ENCODE assay signal across 8 cellular contexts in the genomic region with DNA sequence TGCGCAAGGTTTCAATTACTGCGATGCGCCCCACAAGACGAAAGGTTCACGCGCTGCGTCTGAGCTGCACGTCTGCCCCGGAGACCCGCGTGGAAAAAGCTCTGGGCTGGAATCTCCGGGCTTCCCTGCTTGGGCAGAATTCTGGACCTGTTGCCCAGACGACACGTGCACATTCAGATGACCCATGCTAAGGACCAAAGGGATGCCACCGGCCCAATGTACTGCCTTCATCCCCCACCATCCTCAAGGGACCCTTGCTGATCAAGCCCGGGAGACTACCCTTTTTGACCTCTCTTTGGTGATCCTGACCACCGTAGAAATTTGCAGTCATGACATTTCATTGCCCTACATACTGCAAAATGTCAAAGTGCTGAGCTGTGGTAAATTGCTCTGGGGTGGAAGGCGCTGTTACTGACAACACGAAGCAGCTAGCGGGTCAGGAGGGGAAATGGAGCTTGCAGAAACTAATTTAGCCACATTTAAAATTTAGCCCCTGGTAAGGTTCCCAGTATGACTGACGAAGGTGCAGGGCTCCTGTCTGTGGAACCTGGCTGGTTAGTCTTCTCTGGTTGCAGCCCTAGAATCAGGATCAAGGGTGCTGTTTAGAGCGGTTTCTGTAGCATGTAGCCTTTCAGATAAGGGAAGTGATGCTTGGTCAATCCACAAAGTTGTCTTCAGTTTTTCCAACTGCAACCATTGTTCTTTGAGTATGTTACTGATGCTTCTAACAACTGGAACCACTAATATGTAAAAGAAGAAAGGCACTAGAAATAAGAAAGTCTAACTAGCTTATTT.
DNase-seq lines count a peak whose midpoint lies in the region; ATAC-seq and TF ChIP-seq lines count a peak whose summit lies in the region.

No MANE protein-coding gene starts in this region.

- peak overlapping the region; percentile 70 for H3K4me3 ChIP-seq in left ventricle myocardium inferior
- H3K4me3 ChIP-seq in skeletal muscle tissue (ENCODE audit: low read length in 3 of 3): peak overlapping the region; percentile 73 to 79 (median 79)

- H3K4me1 Mint-ChIP-seq in T-helper 17 cell: peaks cover 20% of the 10 kb centered on the region

- ATAC-seq in GM19023 (IDR thresholded peaks at IDR 0.05; ENCODE audit: unreplicated experiment) (peak; percentile 15), T-helper 17 cell (peak; percentile 30), GM21447 (IDR thresholded peaks at IDR 0.05; ENCODE audit: unreplicated experiment) (no peak), HG03045 (IDR thresholded peaks at IDR 0.05; ENCODE audit: unreplicated experiment) (no peak), GM21367 (IDR thresholded peaks at IDR 0.05; ENCODE audit: unreplicated experiment) (no peak)

- H3K9ac ChIP-seq in skeletal muscle tissue (ENCODE audit: low read depth in 1 of 3, low read length in 3 of 3): peak overlapping the region; percentile 69 to 79 (median 78)

- H3K4me1 ChIP-seq in left ventricle myocardium inferior: peaks cover 26% of the 10 kb centered on the region
- peaks cover 12 to 18% (median 17%) of the 10 kb centered on the region in 3 donors for H3K4me1 ChIP-seq in skeletal muscle tissue (ENCODE audit: control insufficient read depth in 3 of 3, insufficient read depth in 3 of 3, low read length in 3 of 3)

- H3K36me3 Mint-ChIP-seq in T-helper 17 cell (ENCODE audit: low read depth): peaks cover 4% of the 10 kb centered on the region

- DNase-seq in T-helper 17 cell: no peak
- DNase-seq in left ventricle myocardium inferior: no peak
- no peak for DNase-seq in activated gamma-delta T cell (lab: John Stamatoyannopoulos, UW)

- H3K27me3 Mint-ChIP-seq in T-helper 17 cell: peaks cover 35% of the 10 kb centered on the region

- no peak for TF ChIP-seq CTCF in left ventricle myocardium inferior (IDR thresholded peaks at IDR 0.05; ENCODE audit: borderline replicate concordance)

- H3K9me3 ChIP-seq in T-helper 17 cell (ENCODE audit: control insufficient read depth, low read length, poor library complexity, severe bottlenecking) (no peaks in the 10 kb centered on the region), left ventricle myocardium inferior (replicated peaks) (no peaks in the 10 kb centered on the region), skeletal muscle tissue (ENCODE audit: control insufficient read depth in 3 of 3, low read length in 3 of 3) (no peaks in the 10 kb centered on the region)

- no peaks in the 10 kb centered on the region for H3K36me3 ChIP-seq in left ventricle myocardium inferior
- no peaks in the 10 kb centered on the region for H3K36me3 ChIP-seq in skeletal muscle tissue (ENCODE audit: control insufficient read depth in 3 of 3, insufficient read depth in 3 of 3, low read length in 3 of 3)

- H3K27me3 ChIP-seq in left ventricle myocardium inferior (ENCODE audit: low read depth) (peaks cover 74% of the 10 kb centered on the region), skeletal muscle tissue (ENCODE audit: control insufficient read depth in 3 of 3, insufficient read depth in 3 of 3, low read length in 3 of 3) (peaks cover 0 to 25% (median 7%) of the 10 kb centered on the region in 3 donors)

- H3K4me3 Mint-ChIP-seq in T-helper 17 cell: peak overlapping the region; percentile 92

- H3K27ac Mint-ChIP-seq in T-helper 17 cell: peak overlapping the region; percentile 68

- peak overlapping the region; percentile 42 for H3K27ac ChIP-seq in left ventricle myocardium inferior (replicated peaks)
- H3K27ac ChIP-seq in skeletal muscle tissue (ENCODE audit: low read depth, low read length): peak overlapping the region; percentile 79

- intact Hi-C loops in left ventricle myocardium inferior (cut with micrococcal nuclease): no loop called here

Comparison
In these comparisons a context has a peak if more than half of its experiments do, and no peak if none do; other contexts are left out.
1. ATAC-seq: peak in GM19023 (single experiment) and T-helper 17 cell (single experiment); none in GM21447 (single experiment), HG03045 (single experiment) and GM21367 (single experiment).